In the genomic region with DNA sequence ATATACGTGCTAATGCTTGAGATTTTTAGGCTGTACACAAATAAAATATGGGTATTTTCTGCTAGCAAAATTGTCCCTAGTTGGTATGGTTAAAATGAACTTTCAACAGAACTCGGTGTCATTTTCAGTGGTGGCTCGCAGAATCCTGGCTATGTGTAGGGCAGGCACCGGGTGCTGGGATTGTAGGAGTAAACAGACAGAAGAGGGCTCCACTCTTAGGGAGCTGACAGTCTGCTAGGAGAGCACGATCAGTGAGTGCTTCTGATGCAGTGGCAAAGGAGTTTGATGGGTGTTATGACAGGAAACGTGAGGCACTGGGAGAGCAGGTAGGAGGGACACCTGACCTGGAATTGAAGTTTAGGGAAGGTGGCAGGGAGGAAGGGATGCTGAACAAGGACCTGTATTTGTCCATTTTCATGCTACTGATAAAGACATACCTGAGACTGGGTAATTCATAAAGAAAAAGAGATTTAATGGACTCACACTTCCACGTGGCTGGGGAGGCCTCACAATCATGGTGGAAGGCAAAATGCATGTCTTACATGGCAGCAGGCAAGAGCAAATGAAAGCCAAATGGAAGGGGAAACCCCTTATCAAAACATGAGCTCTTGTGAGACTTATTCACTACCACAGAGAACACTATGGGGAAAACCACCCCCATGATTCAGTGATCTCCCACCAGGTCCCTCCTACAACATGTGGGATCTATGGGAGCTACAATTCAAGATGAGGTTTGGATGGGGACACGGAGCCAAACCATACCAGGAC, we compare ENCODE assay signal across 26 cellular contexts.
DNase-seq lines count a peak whose midpoint lies in the region; TF ChIP-seq lines count a peak whose summit lies in the region.
"Had no signal": no experiment of that assay in that cellular context is flagged by ENCODE, and none has a peak within 500 bp of the region (broad histone marks: within the 10 kb centered on the region; RNA-seq: fewer than 3 reads in every experiment).

No MANE protein-coding gene starts in this region.

- H3K4me1 Mint-ChIP-seq in activated naive CD4-positive, alpha-beta T cell treated with anti-CD3 and anti-CD28 coated beads, Interleukin-2, amount 50 U/mL, for 24 hours: peaks cover 39% of the 10 kb centered on the region
- H3K4me1 Mint-ChIP-seq in activated naive CD4-positive, alpha-beta T cell treated with anti-CD3 and anti-CD28 coated beads, Interleukin-2, amount 10 ng/mL, durations not matched to agents 7 days and 5 days: peaks cover 27% of the 10 kb centered on the region

- in situ Hi-C loops in SK-MEL-5 (cut with HindIII; ENCODE audit: low pct_unique_long_range_greater_than_20kb, low sequenced_read_pairs): no loop called here

- peak overlapping the region; percentile 90 for H3K27ac Mint-ChIP-seq in activated naive CD4-positive, alpha-beta T cell treated with anti-CD3 and anti-CD28 coated beads, Interleukin-2, amount 50 U/mL, for 24 hours
- H3K27ac Mint-ChIP-seq in activated naive CD4-positive, alpha-beta T cell treated with anti-CD3 and anti-CD28 coated beads, Interleukin-2, amount 10 ng/mL, durations not matched to agents 7 days and 5 days: no peak overlapping the region
- H3K27ac Mint-ChIP-seq: CD4-positive, alpha-beta T cell; endodermal cell; H9; mesothelial cell of epicardium; T-helper 1 cell treated with Interleukin-12 subunit alpha and Interleukin-12 subunit beta and Interleukin-4 antibody, amounts not matched to agents 30 μg/mL and 1 μg/mL, for 36 hours had no signal

- H3K4me3 Mint-ChIP-seq in activated naive CD4-positive, alpha-beta T cell treated with anti-CD3 and anti-CD28 coated beads, Interleukin-2, amount 50 U/mL, for 24 hours: peak overlapping the region; percentile 7
- no peak overlapping the region for H3K4me3 Mint-ChIP-seq in activated naive CD4-positive, alpha-beta T cell treated with anti-CD3 and anti-CD28 coated beads, Interleukin-2, amount 10 ng/mL, durations not matched to agents 7 days and 5 days
- H3K4me3 Mint-ChIP-seq: CD4-positive, alpha-beta T cell; endodermal cell; H9; mesothelial cell of epicardium; T-helper 1 cell treated with Interleukin-12 subunit alpha and Interleukin-12 subunit beta and Interleukin-4 antibody, amounts not matched to agents 30 μg/mL and 1 μg/mL, for 36 hours had no signal

- TF ChIP-seq CTCF in GM12865 (IDR thresholded peaks at IDR 0.05; ENCODE audit: insufficient read depth, low read depth, low read length, missing control alignments): no peak
- TF ChIP-seq CTCF in choroid plexus epithelial cell (conservative IDR thresholded peaks at IDR 0.05; ENCODE audit: low read depth, low read length): peak; percentile 14

- no peak for DNase-seq in activated naive CD4-positive, alpha-beta T cell treated with anti-CD3 and anti-CD28 coated beads, Interleukin-2, amount 10 ng/mL, durations not matched to agents 7 days and 5 days
- DNase-seq in GM12865 (ENCODE audit: low read depth): peak; percentile 39
- peak; percentile 50 for DNase-seq in SK-MEL-5 (ENCODE audit: low read depth, low spot score)
- no peak for DNase-seq in choroid plexus epithelial cell (ENCODE audit: low read depth)
- DNase-seq in NCI-H2196 (lab: John Stamatoyannopoulos, UW; ENCODE audit: unreplicated experiment): no peak
- no peak for DNase-seq in AG08395 (ENCODE audit: low spot score)
- no peak for DNase-seq in foreskin melanocyte
- DNase-seq: amygdala; CD4-positive, alpha-beta T cell; endodermal cell; H9; hypothalamus; Kasumi-1; naive thymus-derived CD8-positive, alpha-beta T cell; NCI-H1694 treated with DMSO at 0.1 percent for 48 hours; NCI-H2227 treated with DMSO at 0.1 percent for 48 hours; NCI-H69; stimulated activated CD4-positive, alpha-beta T cell treated with anti-CD3 and anti-CD28 coated beads, Interleukin-2, amount 100 ng/mL, for 48 hours; stomach; tibial artery had no signal

- no peaks in the 10 kb centered on the region for H3K27me3 Mint-ChIP-seq in activated naive CD4-positive, alpha-beta T cell treated with anti-CD3 and anti-CD28 coated beads, Interleukin-2, amount 50 U/mL, for 24 hours
- H3K27me3 Mint-ChIP-seq in activated naive CD4-positive, alpha-beta T cell treated with anti-CD3 and anti-CD28 coated beads, Interleukin-2, amount 10 ng/mL, durations not matched to agents 7 days and 5 days: peaks cover 5% of the 10 kb centered on the region
- H3K27me3 Mint-ChIP-seq: CD4-positive, alpha-beta T cell; naive thymus-derived CD8-positive, alpha-beta T cell had no signal

- CTCF ChIA-PET in activated naive CD4-positive, alpha-beta T cell treated with anti-CD3 and anti-CD28 coated beads, Interleukin-2, amount 10 ng/mL, durations not matched to agents 7 days and 5 days (lab: Charles Lee): interaction anchor here (0.9 to 1.0 kb wide), 2 partner anchors 78 to 102 kb away, joined by 3 read pairs; no protein-coding TSS in a partner anchor

- H3K4me3 ChIP-seq in GM12865 (ENCODE audit: low read depth, low read length) (no peak overlapping the region), choroid plexus epithelial cell (ENCODE audit: low read depth, low read length) (no peak overlapping the region)
- H3K4me3 ChIP-seq: gastroesophageal sphincter, SJSA1, smooth muscle cell, stomach, tibial artery had no signal

- H3K9me3 Mint-ChIP-seq in activated naive CD4-positive, alpha-beta T cell treated with anti-CD3 and anti-CD28 coated beads, Interleukin-2, amount 50 U/mL, for 24 hours: peaks cover 13% of the 10 kb centered on the region
- peaks cover 20% of the 10 kb centered on the region for H3K9me3 Mint-ChIP-seq in activated naive CD4-positive, alpha-beta T cell treated with anti-CD3 and anti-CD28 coated beads, Interleukin-2, amount 10 ng/mL, durations not matched to agents 7 days and 5 days
- H3K9me3 Mint-ChIP-seq: CD4-positive, alpha-beta T cell had no signal

- H3K36me3 Mint-ChIP-seq in activated naive CD4-positive, alpha-beta T cell treated with anti-CD3 and anti-CD28 coated beads, Interleukin-2, amount 50 U/mL, for 24 hours: peaks cover 12% of the 10 kb centered on the region
- peaks cover 12% of the 10 kb centered on the region for H3K36me3 Mint-ChIP-seq in activated naive CD4-positive, alpha-beta T cell treated with anti-CD3 and anti-CD28 coated beads, Interleukin-2, amount 10 ng/mL, durations not matched to agents 7 days and 5 days

Comparison
In these comparisons a context has a peak if more than half of its experiments do, and no peak if none do; other contexts are left out.
1. DNase-seq: peak in GM12865 (single experiment) and SK-MEL-5 (single experiment); none in activated naive CD4-positive, alpha-beta T cell treated with anti-CD3 and anti-CD28 coated beads, Interleukin-2, amount 10 ng/mL, durations not matched to agents 7 days and 5 days (single experiment), choroid plexus epithelial cell (single experiment), NCI-H2196 (single experiment), AG08395 (single experiment) and foreskin melanocyte (single experiment).